11 cellular contexts compared by ENCODE assay signal in genomic region chr11:128689946-128690745, GRCh38. TPM values are rescaled to one million over a fixed set of nuclear protein-coding genes. Genes with fewer than 3 reads are reported as not detected.
DNase-seq lines count a peak whose midpoint lies in the region; ATAC-seq and TF ChIP-seq lines count a peak whose summit lies in the region.
"Had no signal": no experiment of that assay in that cellular context is flagged by ENCODE, and none has a peak within 500 bp of the region (broad histone marks: within the 10 kb centered on the region; RNA-seq: fewer than 3 reads in every experiment).

No MANE protein-coding gene starts in this region.

- H3K4me3 Mint-ChIP-seq in brain = peak overlapping the region; percentile 58 to 77 (median 69)
- H3K4me3 Mint-ChIP-seq in stimulated activated memory B cell treated with anti-CD40 and anti-IgM and Interleukin-4, amounts not matched to agents 10 μg/mL and 1 μg/mL and 100 μg/mL, for 72 hours = no peak overlapping the region

- no peak overlapping the region for H3K27ac Mint-ChIP-seq in brain
- no peak overlapping the region for H3K27ac Mint-ChIP-seq in stimulated activated memory B cell treated with anti-CD40 and anti-IgM and Interleukin-4, amounts not matched to agents 10 μg/mL and 1 μg/mL and 100 μg/mL, for 72 hours

- no peaks in the 10 kb centered on the region for H3K36me3 Mint-ChIP-seq in brain
- no peaks in the 10 kb centered on the region for H3K36me3 Mint-ChIP-seq in stimulated activated memory B cell treated with anti-CD40 and anti-IgM and Interleukin-4, amounts not matched to agents 10 μg/mL and 1 μg/mL and 100 μg/mL, for 72 hours

- TF ChIP-seq CTCF in brain (conservative IDR thresholded peaks at IDR 0.05) = no peak

- H3K4me1 Mint-ChIP-seq in brain = peaks cover 76% of the 10 kb centered on the region
- H3K4me1 Mint-ChIP-seq in stimulated activated memory B cell treated with anti-CD40 and anti-IgM and Interleukin-4, amounts not matched to agents 10 μg/mL and 1 μg/mL and 100 μg/mL, for 72 hours = peaks cover 52% of the 10 kb centered on the region

- H3K9me3 Mint-ChIP-seq in brain = peaks cover 0 to 16% (median 4%) of the 10 kb centered on the region in 5 experiments
- no peaks in the 10 kb centered on the region for H3K9me3 Mint-ChIP-seq in stimulated activated memory B cell treated with anti-CD40 and anti-IgM and Interleukin-4, amounts not matched to agents 10 μg/mL and 1 μg/mL and 100 μg/mL, for 72 hours

- H3K27me3 Mint-ChIP-seq in brain = peaks cover 98% of the 10 kb centered on the region
- peaks cover 32% of the 10 kb centered on the region for H3K27me3 Mint-ChIP-seq in stimulated activated memory B cell treated with anti-CD40 and anti-IgM and Interleukin-4, amounts not matched to agents 10 μg/mL and 1 μg/mL and 100 μg/mL, for 72 hours

- DNase-seq in EH (ENCODE audit: low read depth) = peak; percentile 41
- DNase-seq in hepatic stellate cell (ENCODE audit: low spot score) = peak; percentile 41
- peak; percentile 51 for DNase-seq in retina
- no peak for DNase-seq in UCSD-AML1 (lab: John Stamatoyannopoulos, UW; ENCODE audit: unreplicated experiment)
- DNase-seq: DMS153; KG1; stimulated activated CD4-positive, alpha-beta T cell treated with anti-CD3 and anti-CD28 coated beads, Interleukin-4, amount 100 ng/mL, for 1 hour had no signal

- ATAC-seq in stimulated activated memory B cell treated with anti-CD40 and anti-IgM and Interleukin-4, amounts not matched to agents 10 μg/mL and 1 μg/mL and 100 μg/mL, for 72 hours = no peak
- no peak for ATAC-seq in HG03521 (IDR thresholded peaks at IDR 0.05; ENCODE audit: unreplicated experiment)
- no peak for ATAC-seq in HG03175 (IDR thresholded peaks at IDR 0.05; ENCODE audit: unreplicated experiment)

RNA-seq across cellular contexts. Expression of gene FLI1, which starts 3.7 kb away (rescaled TPM):
- polyA plus RNA-seq in brain (ENCODE audit: insufficient read depth, low read depth, low replicate concordance) = 8.6 TPM
